Comparison of ENCODE assay signal across 8 cellular contexts in the genomic region with DNA sequence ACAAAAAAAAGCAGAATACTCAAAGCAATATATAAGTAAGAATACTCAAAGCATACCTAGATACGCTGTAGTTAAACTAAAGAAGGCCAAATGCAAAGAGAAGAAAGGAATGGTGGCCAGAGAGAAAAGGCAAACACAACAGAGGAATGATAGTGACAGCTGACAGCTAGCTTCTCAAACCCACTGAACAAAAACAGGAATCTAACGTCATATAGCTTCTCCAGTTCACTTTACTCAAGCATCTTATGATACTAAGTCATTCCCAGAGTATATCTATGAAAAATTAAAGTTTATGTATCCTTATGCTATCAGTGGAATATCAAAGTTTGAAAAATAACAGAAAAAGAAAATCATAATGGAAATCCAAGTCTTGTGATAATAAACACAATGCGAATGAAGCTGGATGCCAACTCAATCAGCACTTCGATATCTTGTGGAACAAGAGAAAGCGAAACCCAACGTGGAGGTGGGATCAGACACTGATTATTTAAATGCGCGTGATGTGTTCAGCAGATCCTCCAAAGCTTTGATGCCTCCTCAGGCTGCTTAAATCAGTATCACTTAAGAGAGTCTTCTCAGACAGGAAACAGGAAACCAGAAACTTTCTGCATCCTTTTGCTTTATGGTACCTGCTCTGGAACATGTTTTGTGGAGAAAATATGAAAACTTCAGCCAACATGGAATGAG.
A peak's percentile ranks its signal among the peaks of the same experiment; 100 is the strongest.
DNase-seq lines count a peak whose midpoint lies in the region; ATAC-seq, FAIRE-seq and TF ChIP-seq lines count a peak whose summit lies in the region.

No MANE protein-coding gene starts in this region.

- no peaks in the 10 kb centered on the region for H3K9me3 ChIP-seq in pancreas

- ATAC-seq in GM19043 (IDR thresholded peaks at IDR 0.05; ENCODE audit: low read depth, unreplicated experiment): peak; percentile 73
- peak; percentile 32 for ATAC-seq in HG03280 (IDR thresholded peaks at IDR 0.05; ENCODE audit: unreplicated experiment)
- no peak for ATAC-seq in pancreas

- TF ChIP-seq CTCF in pancreas (IDR thresholded peaks at IDR 0.05): no peak

- no peak for TF ChIP-seq POLR2A in erythroblast (IDR thresholded peaks at IDR 0.05; ENCODE audit: low read length)

- no peaks in the 10 kb centered on the region for H3K27me3 Mint-ChIP-seq in activated T-helper 1 cell treated with anti-CD3 and anti-CD28 coated beads, Interleukin-12 subunit alpha, Interleukin-12 subunit beta, Interleukin-2, Interleukin-4 antibody, amounts not matched to agents 30 ng/mL and 10 ng/mL and 1 ng/mL, durations not matched to agents 14 hours and 24 hours and 36 hours (ENCODE audit: insufficient read depth)

- H3K4me1 Mint-ChIP-seq in activated T-helper 1 cell treated with anti-CD3 and anti-CD28 coated beads, Interleukin-12 subunit alpha, Interleukin-12 subunit beta, Interleukin-2, Interleukin-4 antibody, amounts not matched to agents 30 ng/mL and 10 ng/mL and 1 ng/mL, durations not matched to agents 14 hours and 24 hours and 36 hours (ENCODE audit: low read depth): peaks cover 90% of the 10 kb centered on the region

- no peaks in the 10 kb centered on the region for H3K9me3 Mint-ChIP-seq in activated T-helper 1 cell treated with anti-CD3 and anti-CD28 coated beads, Interleukin-12 subunit alpha, Interleukin-12 subunit beta, Interleukin-2, Interleukin-4 antibody, amounts not matched to agents 30 ng/mL and 10 ng/mL and 1 ng/mL, durations not matched to agents 14 hours and 24 hours and 36 hours

- peaks cover 32% of the 10 kb centered on the region for H3K36me3 Mint-ChIP-seq in activated T-helper 1 cell treated with anti-CD3 and anti-CD28 coated beads, Interleukin-12 subunit alpha, Interleukin-12 subunit beta, Interleukin-2, Interleukin-4 antibody, amounts not matched to agents 30 ng/mL and 10 ng/mL and 1 ng/mL, durations not matched to agents 14 hours and 24 hours and 36 hours (ENCODE audit: low read depth)

- no peak overlapping the region for H3K27ac ChIP-seq in pancreas

- H3K27me3 ChIP-seq in pancreas: no peaks in the 10 kb centered on the region

- 92 to 93% methylated on average over 8 of the region's 8 CpGs for WGBS in pancreas, 2 donors

- H3K4me1 ChIP-seq in pancreas: no peaks in the 10 kb centered on the region

- no peaks in the 10 kb centered on the region for H3K36me3 ChIP-seq in pancreas

- intact Hi-C loops in activated T-helper 1 cell treated with anti-CD3 and anti-CD28 coated beads, Interleukin-12 subunit alpha, Interleukin-12 subunit beta, Interleukin-2, Interleukin-4 antibody, amounts not matched to agents 30 ng/mL and 10 ng/mL and 1 ng/mL, durations not matched to agents 14 hours and 24 hours and 36 hours (cut with micrococcal nuclease): loop anchor here (1.0 to 5.0 kb wide), 5 partner anchors 12 to 101 kb away; no protein-coding TSS in a partner anchor
- intact Hi-C loops in pancreas (cut with DNase I): no loop called here

- no peak overlapping the region for H3K4me3 ChIP-seq in pancreas

- H3K27ac Mint-ChIP-seq in activated T-helper 1 cell treated with anti-CD3 and anti-CD28 coated beads, Interleukin-12 subunit alpha, Interleukin-12 subunit beta, Interleukin-2, Interleukin-4 antibody, amounts not matched to agents 30 ng/mL and 10 ng/mL and 1 ng/mL, durations not matched to agents 14 hours and 24 hours and 36 hours: peak overlapping the region; percentile 21

- no peak for FAIRE-seq in pancreas (lab: Jason Lieb, UNC)

- H3K4me3 Mint-ChIP-seq in activated T-helper 1 cell treated with anti-CD3 and anti-CD28 coated beads, Interleukin-12 subunit alpha, Interleukin-12 subunit beta, Interleukin-2, Interleukin-4 antibody, amounts not matched to agents 30 ng/mL and 10 ng/mL and 1 ng/mL, durations not matched to agents 14 hours and 24 hours and 36 hours: peak overlapping the region; percentile 38

- DNase-seq in activated T-helper 1 cell treated with anti-CD3 and anti-CD28 coated beads, Interleukin-12 subunit alpha, Interleukin-12 subunit beta, Interleukin-2, Interleukin-4 antibody, amounts not matched to agents 30 ng/mL and 10 ng/mL and 1 ng/mL, durations not matched to agents 14 hours and 24 hours and 36 hours (ENCODE audit: low spot score): peak; percentile 72
- DNase-seq in stimulated activated CD8-positive, alpha-beta memory T cell treated with anti-CD3 and anti-CD28 coated beads, Interleukin-4, amount 100 ng/mL, for 4 hours (ENCODE audit: low read depth in 2 of 2, low spot score in 1 of 2): peak; percentile 34 to 43
- no peak for DNase-seq in pancreas
- DNase-seq in Ammon's horn (ENCODE audit: low spot score): no peak
- DNase-seq in erythroblast (lab: John Stamatoyannopoulos, UW): no peak
- DNase-seq in NCI-H1417 (lab: John Stamatoyannopoulos, UW): no peak

Comparison
In these comparisons a context has a peak if more than half of its experiments do, and no peak if none do; other contexts are left out.
1. ATAC-seq: peak in GM19043 (single experiment) and HG03280 (single experiment); none in pancreas (0 of 4).
2. DNase-seq: peak in activated T-helper 1 cell treated with anti-CD3 and anti-CD28 coated beads, Interleukin-12 subunit alpha, Interleukin-12 subunit beta, Interleukin-2, Interleukin-4 antibody, amounts not matched to agents 30 ng/mL and 10 ng/mL and 1 ng/mL, durations not matched to agents 14 hours and 24 hours and 36 hours (single experiment) and stimulated activated CD8-positive, alpha-beta memory T cell treated with anti-CD3 and anti-CD28 coated beads, Interleukin-4, amount 100 ng/mL, for 4 hours (2 of 2); none in pancreas (0 of 6), Ammon's horn (single experiment), erythroblast (0 of 2) and NCI-H1417 (0 of 3).